1 cellular context compared by ENCODE assay signal in the genomic region with DNA sequence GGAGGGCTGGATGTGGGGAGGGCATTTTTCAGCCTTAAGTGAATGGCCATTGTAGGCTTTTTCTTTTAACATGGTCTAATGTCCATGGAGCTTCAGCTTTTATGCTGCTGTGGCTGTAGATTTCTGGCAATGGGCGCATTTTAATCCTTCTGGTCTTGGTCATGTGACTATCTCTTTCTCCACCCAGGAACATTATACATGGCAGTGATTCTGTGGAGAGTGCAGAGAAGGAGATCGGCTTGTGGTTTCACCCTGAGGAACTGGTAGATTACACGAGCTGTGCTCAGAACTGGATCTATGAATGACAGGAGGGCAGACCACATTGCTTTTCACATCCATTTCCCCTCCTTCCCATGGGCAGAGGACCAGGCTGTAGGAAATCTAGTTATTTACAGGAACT.
TF ChIP-seq lines count a peak whose summit lies in the region.

No MANE protein-coding gene starts in this region.

TF ChIP-seq in K562, 482 proteins besides CTCF, POLR2A, EP300 and RAD21:
- TF ChIP-seq RFX7 (CRISPR knock-in tag; IDR thresholded peaks at IDR 0.05): no peak
- peak; percentile 50; the same call in 1 of the 2 replicates for TF ChIP-seq TFE3 (CRISPR knock-in tag; IDR thresholded peaks at IDR 0.05)
- TF ChIP-seq SMC3 (conservative IDR thresholded peaks at IDR 0.05; ENCODE audit: insufficient read depth, low read depth, low read length): no peak
- no peak for TF ChIP-seq RFX5 (IDR thresholded peaks at IDR 0.05; ENCODE audit: low read depth, low read length)
- TF ChIP-seq NONO (IDR thresholded peaks at IDR 0.05; ENCODE audit: low read depth in 2 of 2, low read length in 1 of 2): no peak
TF ChIP-seq in K562: peak in this region for 1.
